Comparison of ENCODE assay signal across 1 cellular context in genomic region chr10:42984761-42985325, GRCh38.
TF ChIP-seq lines count a peak whose summit lies in the region.

No MANE protein-coding gene starts in this region.

TF ChIP-seq in WTC11, 78 proteins besides CTCF, POLR2A, EP300 and RAD21 (continued from another document):
- TF ChIP-seq PRDM15 (CRISPR knock-in tag; IDR thresholded peaks at IDR 0.05) (no peak), ZNF138 (CRISPR knock-in tag; conservative IDR thresholded peaks at IDR 0.05) (no peak), CBFB (CRISPR knock-in tag; IDR thresholded peaks at IDR 0.05; ENCODE audit: low read depth) (no peak), NFYB (CRISPR knock-in tag; conservative IDR thresholded peaks at IDR 0.05; ENCODE audit: low read depth) (no peak), ZNF512 (CRISPR knock-in tag; IDR thresholded peaks at IDR 0.05; ENCODE audit: borderline replicate concordance) (no peak), AFF4 (CRISPR knock-in tag; IDR thresholded peaks at IDR 0.05; ENCODE audit: borderline replicate concordance) (no peak), ZBTB21 (CRISPR knock-in tag; IDR thresholded peaks at IDR 0.05; ENCODE audit: borderline replicate concordance) (no peak), E2F4 (CRISPR knock-in tag; IDR thresholded peaks at IDR 0.05; ENCODE audit: borderline replicate concordance, low read depth) (no peak), USF2 (CRISPR knock-in tag; IDR thresholded peaks at IDR 0.05) (no peak), NFE2L1 (CRISPR knock-in tag; IDR thresholded peaks at IDR 0.05) (no peak), E2F1 (CRISPR knock-in tag; IDR thresholded peaks at IDR 0.05) (no peak), GRHL2 (CRISPR knock-in tag; IDR thresholded peaks at IDR 0.05; ENCODE audit: insufficient replicate concordance, severe bottlenecking) (no peak), ELF4 (CRISPR knock-in tag; IDR thresholded peaks at IDR 0.05; ENCODE audit: low read depth) (no peak), FOXP1 (CRISPR knock-in tag; IDR thresholded peaks at IDR 0.05; ENCODE audit: borderline replicate concordance) (no peak), FOXJ3 (CRISPR knock-in tag; IDR thresholded peaks at IDR 0.05; ENCODE audit: borderline replicate concordance) (no peak)
